Comparison of ENCODE assay signal across 23 cellular contexts in the genomic region with DNA sequence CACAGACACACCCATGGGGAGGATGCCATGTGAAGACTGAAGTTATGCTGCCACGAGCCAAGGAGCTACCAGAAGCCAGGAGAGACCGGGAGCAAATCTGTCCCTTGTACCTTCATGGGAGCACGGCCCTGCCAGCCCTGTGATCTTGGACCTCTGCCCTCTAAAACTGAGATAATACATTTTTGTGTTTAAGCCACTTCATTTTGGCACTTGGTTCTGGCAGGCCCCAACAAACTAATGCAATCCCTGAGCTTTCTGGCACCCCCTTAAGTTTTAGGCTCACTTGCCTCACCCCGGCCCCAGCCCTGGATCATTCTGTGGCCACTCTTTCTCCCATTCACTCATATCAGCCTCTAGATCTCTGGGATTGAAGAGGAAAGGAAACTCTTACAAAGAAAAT.
"Had no signal": no experiment of that assay in that cellular context is flagged by ENCODE, and none has a peak within 500 bp of the region (broad histone marks: within the 10 kb centered on the region; RNA-seq: fewer than 3 reads in every experiment).

No MANE protein-coding gene starts in this region.

- H3K4me1 Mint-ChIP-seq: neural crest cell; stimulated activated naive CD8-positive, alpha-beta T cell treated with anti-CD3 and anti-CD28 coated beads, Interleukin-15, amount 100 ng/mL, for 72 hours had no signal

- H3K36me3 ChIP-seq: breast epithelium, colonic mucosa, esophagus muscularis mucosa, gastroesophageal sphincter, tibial artery had no signal

- H3K4me3 Mint-ChIP-seq: activated naive CD8-positive, alpha-beta T cell; activated T-cell treated with anti-CD3 and anti-CD28 coated beads, Interleukin-2, amount 50 U/mL, for 4 hours; naive thymus-derived CD4-positive, alpha-beta T cell; neural crest cell; stimulated activated naive CD8-positive, alpha-beta T cell treated with anti-CD3 and anti-CD28 coated beads, Interleukin-15, amount 100 ng/mL, for 72 hours had no signal

- H3K27me3 ChIP-seq: breast epithelium, colonic mucosa, esophagus muscularis mucosa, gastroesophageal sphincter, tibial artery had no signal

- H3K4me1 ChIP-seq: breast epithelium, colonic mucosa, esophagus muscularis mucosa, gastroesophageal sphincter, tibial artery had no signal

- H3K27ac Mint-ChIP-seq: activated naive CD8-positive, alpha-beta T cell; activated T-helper 2 cell treated with anti-CD3 and anti-CD28 coated beads, Interferon-gamma antibody, Interleukin-2, Interleukin-4, amounts not matched to agents 10 μg/mL and 5 μg/mL and 100 μg/mL, durations not matched to agents 14 hours and 24 hours and 36 hours; naive thymus-derived CD4-positive, alpha-beta T cell; stimulated activated naive CD8-positive, alpha-beta T cell treated with anti-CD3 and anti-CD28 coated beads, Interleukin-15, amount 100 ng/mL, for 72 hours had no signal

- DNase-seq: activated CD8-positive, alpha-beta memory T cell treated with anti-CD3 and anti-CD28 coated beads for 24 hours; activated CD8-positive, alpha-beta memory T cell treated with anti-CD3 and anti-CD28 coated beads, Interleukin-2, amount 50 U/mL, for 4 hours; activated naive CD4-positive, alpha-beta T cell; activated T-cell treated with anti-CD3 and anti-CD28 coated beads, Interleukin-2, amount 50 U/mL, for 4 hours; colonic mucosa; head of caudate nucleus; islet precursor cell; left colon; naive thymus-derived CD4-positive, alpha-beta T cell; occipital lobe; posterior cingulate gyrus; retina; stimulated activated CD4-positive, alpha-beta T cell treated with anti-CD3 and anti-CD28 coated beads, Interleukin-12 subunit alpha, Interleukin-12 subunit beta, amount 100 ng/mL, for 4 hours; stimulated activated CD4-positive, alpha-beta T cell treated with anti-CD3 and anti-CD28 coated beads, Interleukin-4, amount 100 ng/mL, for 4 hours; stimulated activated naive CD8-positive, alpha-beta T cell treated with anti-CD3 and anti-CD28 coated beads, Interleukin-15, amount 100 ng/mL, for 72 hours had no signal

- H3K27ac ChIP-seq: breast epithelium, colonic mucosa, esophagus muscularis mucosa, gastroesophageal sphincter, tibial artery had no signal

- H3K27me3 Mint-ChIP-seq: activated naive CD8-positive, alpha-beta T cell; naive thymus-derived CD4-positive, alpha-beta T cell; stimulated activated naive CD8-positive, alpha-beta T cell treated with anti-CD3 and anti-CD28 coated beads, Interleukin-15, amount 100 ng/mL, for 72 hours had no signal

- ATAC-seq: activated T-cell treated with anti-CD3 and anti-CD28 coated beads, Interleukin-2, amount 50 U/mL, for 4 hours; gastroesophageal sphincter; left colon; naive thymus-derived CD4-positive, alpha-beta T cell; stimulated activated naive CD8-positive, alpha-beta T cell treated with anti-CD3 and anti-CD28 coated beads, Interleukin-15, amount 100 ng/mL, for 72 hours had no signal

- H3K4me3 ChIP-seq: breast epithelium, colonic mucosa, esophagus muscularis mucosa, gastroesophageal sphincter, lung, tibial artery had no signal

- H3K9me3 Mint-ChIP-seq: activated T-cell treated with anti-CD3 and anti-CD28 coated beads, Interleukin-2, amount 50 U/mL, for 4 hours; activated T-helper 2 cell treated with anti-CD3 and anti-CD28 coated beads, Interferon-gamma antibody, Interleukin-2, Interleukin-4, amounts not matched to agents 10 μg/mL and 5 μg/mL and 100 μg/mL, durations not matched to agents 14 hours and 24 hours and 36 hours; naive thymus-derived CD4-positive, alpha-beta T cell; neural crest cell; stimulated activated naive CD8-positive, alpha-beta T cell treated with anti-CD3 and anti-CD28 coated beads, Interleukin-15, amount 100 ng/mL, for 72 hours had no signal

- H3K9me3 ChIP-seq: breast epithelium, colonic mucosa, esophagus muscularis mucosa, gastroesophageal sphincter, tibial artery had no signal
